Comparison of ENCODE assay signal across 1 cellular context in genomic region chr12:94815450-94815849, GRCh38.
TF ChIP-seq lines count a peak whose summit lies in the region.

No MANE protein-coding gene starts in this region.

TF ChIP-seq in H1, 55 proteins besides CTCF, POLR2A, EP300 and RAD21:
- TF ChIP-seq TAF1 (IDR thresholded peaks at IDR 0.05; ENCODE audit: low read depth, low read length): no peak
- no peak for TF ChIP-seq USF2 (IDR thresholded peaks at IDR 0.05; ENCODE audit: low read length)
- TF ChIP-seq CBX5 (IDR thresholded peaks at IDR 0.05; ENCODE audit: low read depth, low read length): no peak
- TF ChIP-seq FOSL1 (IDR thresholded peaks at IDR 0.05; ENCODE audit: insufficient read depth, low read depth, low read length): no peak
- TF ChIP-seq YY1 (IDR thresholded peaks at IDR 0.05; ENCODE audit: low read depth, low read length): no peak
- no peak for TF ChIP-seq ASH2L (IDR thresholded peaks at IDR 0.05; ENCODE audit: low read length)
- no peak for TF ChIP-seq RFX5 (IDR thresholded peaks at IDR 0.05; ENCODE audit: borderline replicate concordance, low read depth, low read length)
- TF ChIP-seq SRF (IDR thresholded peaks at IDR 0.05; ENCODE audit: low read depth, low read length): no peak
- no peak for TF ChIP-seq JUN (IDR thresholded peaks at IDR 0.05; ENCODE audit: low read depth, low read length)
- TF ChIP-seq TEAD4 (IDR thresholded peaks at IDR 0.05; ENCODE audit: low read depth, low read length): no peak
- TF ChIP-seq JUND (IDR thresholded peaks at IDR 0.05; ENCODE audit: low read length): no peak
- no peak for TF ChIP-seq SP1 (IDR thresholded peaks at IDR 0.05; ENCODE audit: low read depth, low read length)
- TF ChIP-seq BACH1 (IDR thresholded peaks at IDR 0.05; ENCODE audit: low read length): no peak
- no peak for TF ChIP-seq CTBP2 (IDR thresholded peaks at IDR 0.05; ENCODE audit: borderline replicate concordance, insufficient read depth, insufficient read length, low read length)
- TF ChIP-seq SIX5 (IDR thresholded peaks at IDR 0.05; ENCODE audit: low read depth, low read length): no peak
- TF ChIP-seq SIRT6 (IDR thresholded peaks at IDR 0.05; ENCODE audit: low read length): no peak
- no peak for TF ChIP-seq CHD7 (IDR thresholded peaks at IDR 0.05; ENCODE audit: insufficient replicate concordance, low read length)
- no peak for TF ChIP-seq KDM5A (IDR thresholded peaks at IDR 0.05; ENCODE audit: low read length)
